ENCODE assay signal across 18 cellular contexts in the genomic region with DNA sequence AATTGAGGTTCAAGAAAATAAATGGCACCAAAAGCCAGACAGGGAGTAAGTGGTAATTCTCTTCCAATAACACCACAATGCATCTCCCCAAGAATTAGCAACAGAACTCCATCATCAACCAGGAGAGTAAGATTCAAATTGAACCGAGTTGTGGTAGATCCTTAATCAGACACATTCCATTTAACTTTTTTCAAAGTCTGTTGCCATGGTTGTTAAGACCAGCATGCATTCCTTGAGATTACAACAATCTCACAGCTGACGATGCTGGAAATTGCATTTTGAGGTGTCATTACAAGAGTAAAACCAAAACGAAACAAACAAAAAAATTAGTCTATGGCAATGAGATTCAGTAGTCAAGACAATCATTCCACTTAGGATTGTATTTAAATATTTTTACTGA.
DNase-seq lines count a peak whose midpoint lies in the region; ATAC-seq lines count a peak whose summit lies in the region.
"Had no signal": no experiment of that assay in that cellular context is flagged by ENCODE, and none has a peak within 500 bp of the region (broad histone marks: within the 10 kb centered on the region; RNA-seq: fewer than 3 reads in every experiment).

No MANE protein-coding gene starts in this region.

- H3K9me2 ChIP-seq in GM23248 (ENCODE audit: insufficient read depth), result no peaks in the 10 kb centered on the region

- H2AFZ ChIP-seq in GM23248, result no peak overlapping the region

- H3K9ac ChIP-seq in GM23248, result no peak overlapping the region

- no peak overlapping the region for H3K4me3 ChIP-seq in GM23248

- H4K20me1 ChIP-seq in GM23248 (ENCODE audit: insufficient read depth), result no peaks in the 10 kb centered on the region

- no peaks in the 10 kb centered on the region for H3K79me2 ChIP-seq in GM23248 (ENCODE audit: insufficient read depth)

- DNase-seq in GM23248 (peak; percentile 27), astrocyte of the hippocampus (ENCODE audit: low read depth, low spot score) (peak; percentile 86), iris pigment epithelial cell (ENCODE audit: low read depth) (peak; percentile 88), renal cortical epithelial cell (ENCODE audit: low read depth) (peak; percentile 25), T-helper 9 cell (no peak)
- no peak for DNase-seq in NK-92 treated with Interleukin-12 subunit alpha and Interleukin-12 subunit beta, amount 100 ng/mL, for 24 hours (lab: John Stamatoyannopoulos, UW)
- no peak for DNase-seq in activated T-cell treated with anti-CD3 and anti-CD28 coated beads, Interleukin-2, amount 50 U/mL, for 1 hour
- DNase-seq: ACHN; CD8-positive, alpha-beta T cell; IMR-90; Kasumi-1; MV-4-11; NCI-H1436; NCI-H345; Right ventricle myocardium superior had no signal

- 12 to 20% methylated on average over 3 of the region's 3 CpGs for WGBS in GM23248 (ENCODE audit: low coverage in 1 of 2, low lambda C conversion rate in 2 of 2, missing lambda C conversion rate in 2 of 2), 2 experiments

- H3F3A ChIP-seq in GM23248 (ENCODE audit: insufficient read depth), result no peaks in the 10 kb centered on the region

- no peaks in the 10 kb centered on the region for H3K4me1 ChIP-seq in GM23248 (ENCODE audit: insufficient read depth)

- no peaks in the 10 kb centered on the region for H3K9me3 ChIP-seq in GM23248 (ENCODE audit: low read depth)

- no peaks in the 10 kb centered on the region; the same call in 1 of the 2 replicates for H3K27me3 ChIP-seq in GM23248 (replicated peaks; ENCODE audit: insufficient read depth)

- no peak for ATAC-seq in HG03521 (IDR thresholded peaks at IDR 0.05; ENCODE audit: unreplicated experiment)
- ATAC-seq: CD8-positive, alpha-beta T cell; Panc1; SK-N-SH treated with all-trans-retinoic acid at 6 μM for 48 hours had no signal

- no peak overlapping the region for H3K4me2 ChIP-seq in GM23248 (ENCODE audit: unreplicated experiment)

- in situ Hi-C loops in GM23248 (cut with MboI), result no loop called here

- no peak overlapping the region for H3K27ac ChIP-seq in GM23248

- H3K36me3 ChIP-seq in GM23248 (ENCODE audit: low read depth), result no peaks in the 10 kb centered on the region

Comparison
In these comparisons a context has a peak if more than half of its experiments do, and no peak if none do; other contexts are left out.
1. DNase-seq: peak in GM23248 (single experiment), astrocyte of the hippocampus (single experiment), iris pigment epithelial cell (single experiment) and renal cortical epithelial cell (single experiment); none in NK-92 treated with Interleukin-12 subunit alpha and Interleukin-12 subunit beta, amount 100 ng/mL, for 24 hours (single experiment), activated T-cell treated with anti-CD3 and anti-CD28 coated beads, Interleukin-2, amount 50 U/mL, for 1 hour (single experiment) and T-helper 9 cell (single experiment).